2 cellular contexts compared by ENCODE assay signal in the genomic region with DNA sequence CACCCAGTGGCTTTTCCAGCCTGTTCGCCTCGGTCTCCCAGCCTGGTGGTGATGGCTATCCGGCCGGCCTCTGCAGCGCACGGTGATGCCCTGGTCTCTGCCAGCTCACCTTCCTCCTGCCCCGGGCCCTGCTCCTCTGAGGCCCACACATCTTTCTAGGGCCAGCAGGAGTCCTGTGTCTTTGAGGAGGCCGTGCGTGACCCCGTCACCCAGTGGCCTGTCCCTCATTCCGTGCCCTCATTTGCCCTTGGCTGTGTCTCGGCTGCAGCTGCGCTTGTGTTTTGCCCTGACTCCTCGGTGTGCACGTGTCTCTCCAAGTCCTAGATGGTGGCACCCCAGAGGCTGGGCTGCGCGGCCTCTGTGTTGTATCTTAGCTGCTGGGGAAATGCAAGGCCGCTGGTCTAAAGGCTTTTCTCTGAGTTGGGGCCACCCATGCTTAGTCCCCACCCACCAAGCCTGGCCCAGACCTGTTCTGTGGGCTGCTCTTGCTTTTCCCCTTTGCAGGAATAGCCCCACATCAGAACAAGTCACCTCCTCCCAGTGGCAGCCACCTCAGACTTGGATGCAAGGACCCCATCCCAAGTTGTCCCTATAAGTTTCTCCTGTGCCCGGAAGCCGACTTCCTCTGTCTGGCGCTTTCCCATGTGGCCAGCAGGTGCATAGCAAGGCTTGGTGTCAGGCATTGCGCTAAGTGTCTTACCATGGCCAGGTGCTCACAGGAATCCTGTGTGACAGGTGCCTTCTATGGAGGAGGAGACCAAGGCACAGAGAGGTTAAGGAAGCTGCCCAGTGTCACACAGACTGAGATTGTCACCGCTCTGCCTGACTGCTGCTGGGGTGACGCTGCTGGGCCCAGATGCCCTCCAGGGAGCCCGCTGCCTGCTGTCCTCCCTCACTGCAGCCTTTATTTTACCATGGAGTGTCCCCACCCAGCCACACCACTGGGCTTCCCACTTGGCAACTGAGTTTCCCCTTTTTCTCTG.
TF ChIP-seq lines count a peak whose summit lies in the region.

No MANE protein-coding gene starts in this region.

TF ChIP-seq in SK-N-SH, 30 proteins besides CTCF, POLR2A, EP300 and RAD21 (continued from another document):
- TF ChIP-seq, protein P1, sequence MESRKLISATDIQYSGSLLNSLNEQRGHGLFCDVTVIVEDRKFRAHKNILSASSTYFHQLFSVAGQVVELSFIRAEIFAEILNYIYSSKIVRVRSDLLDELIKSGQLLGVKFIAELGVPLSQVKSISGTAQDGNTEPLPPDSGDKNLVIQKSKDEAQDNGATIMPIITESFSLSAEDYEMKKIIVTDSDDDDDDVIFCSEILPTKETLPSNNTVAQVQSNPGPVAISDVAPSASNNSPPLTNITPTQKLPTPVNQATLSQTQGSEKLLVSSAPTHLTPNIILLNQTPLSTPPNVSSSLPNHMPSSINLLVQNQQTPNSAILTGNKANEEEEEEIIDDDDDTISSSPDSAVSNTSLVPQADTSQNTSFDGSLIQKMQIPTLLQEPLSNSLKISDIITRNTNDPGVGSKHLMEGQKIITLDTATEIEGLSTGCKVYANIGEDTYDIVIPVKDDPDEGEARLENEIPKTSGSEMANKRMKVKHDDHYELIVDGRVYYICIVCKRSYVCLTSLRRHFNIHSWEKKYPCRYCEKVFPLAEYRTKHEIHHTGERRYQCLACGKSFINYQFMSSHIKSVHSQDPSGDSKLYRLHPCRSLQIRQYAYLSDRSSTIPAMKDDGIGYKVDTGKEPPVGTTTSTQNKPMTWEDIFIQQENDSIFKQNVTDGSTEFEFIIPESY (IDR thresholded peaks at IDR 0.05; ENCODE audit: borderline replicate concordance, low read depth): no peak
- TF ChIP-seq SIN3A (IDR thresholded peaks at IDR 0.05; ENCODE audit: borderline replicate concordance, low read depth, low read length) (no peak), GATA2 (CRISPR knock-in tag; IDR thresholded peaks at IDR 0.05) (no peak), TCF12 (IDR thresholded peaks at IDR 0.05) (no peak), GABPA (IDR thresholded peaks at IDR 0.05; ENCODE audit: low read depth) (no peak), TEAD4 (IDR thresholded peaks at IDR 0.05; ENCODE audit: borderline replicate concordance, insufficient read depth) (no peak), YY1 (IDR thresholded peaks at IDR 0.05; ENCODE audit: low read depth) (no peak), CHD2 (IDR thresholded peaks at IDR 0.05; ENCODE audit: low read length, partially characterized antibody) (no peak), RXRA (IDR thresholded peaks at IDR 0.05; ENCODE audit: borderline replicate concordance, low read depth) (no peak), FOSL2 (IDR thresholded peaks at IDR 0.05; ENCODE audit: borderline replicate concordance, low read depth) (no peak), FOXM1 (IDR thresholded peaks at IDR 0.05; ENCODE audit: low read depth) (no peak)
- TF ChIP-seq, protein P2, sequence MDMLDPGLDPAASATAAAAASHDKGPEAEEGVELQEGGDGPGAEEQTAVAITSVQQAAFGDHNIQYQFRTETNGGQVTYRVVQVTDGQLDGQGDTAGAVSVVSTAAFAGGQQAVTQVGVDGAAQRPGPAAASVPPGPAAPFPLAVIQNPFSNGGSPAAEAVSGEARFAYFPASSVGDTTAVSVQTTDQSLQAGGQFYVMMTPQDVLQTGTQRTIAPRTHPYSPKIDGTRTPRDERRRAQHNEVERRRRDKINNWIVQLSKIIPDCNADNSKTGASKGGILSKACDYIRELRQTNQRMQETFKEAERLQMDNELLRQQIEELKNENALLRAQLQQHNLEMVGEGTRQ (IDR thresholded peaks at IDR 0.05; ENCODE audit: borderline replicate concordance, low read depth, low read length): no peak
- TF ChIP-seq, protein P3, sequence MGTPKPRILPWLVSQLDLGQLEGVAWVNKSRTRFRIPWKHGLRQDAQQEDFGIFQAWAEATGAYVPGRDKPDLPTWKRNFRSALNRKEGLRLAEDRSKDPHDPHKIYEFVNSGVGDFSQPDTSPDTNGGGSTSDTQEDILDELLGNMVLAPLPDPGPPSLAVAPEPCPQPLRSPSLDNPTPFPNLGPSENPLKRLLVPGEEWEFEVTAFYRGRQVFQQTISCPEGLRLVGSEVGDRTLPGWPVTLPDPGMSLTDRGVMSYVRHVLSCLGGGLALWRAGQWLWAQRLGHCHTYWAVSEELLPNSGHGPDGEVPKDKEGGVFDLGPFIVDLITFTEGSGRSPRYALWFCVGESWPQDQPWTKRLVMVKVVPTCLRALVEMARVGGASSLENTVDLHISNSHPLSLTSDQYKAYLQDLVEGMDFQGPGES (IDR thresholded peaks at IDR 0.05; ENCODE audit: low read depth, low read length): no peak

TF ChIP-seq in SK-N-SH treated with all-trans-retinoic acid at 6 μM for 48 hours, 23 proteins besides CTCF, POLR2A, EP300 and RAD21 (continued from another document):
- TF ChIP-seq, protein P4, sequence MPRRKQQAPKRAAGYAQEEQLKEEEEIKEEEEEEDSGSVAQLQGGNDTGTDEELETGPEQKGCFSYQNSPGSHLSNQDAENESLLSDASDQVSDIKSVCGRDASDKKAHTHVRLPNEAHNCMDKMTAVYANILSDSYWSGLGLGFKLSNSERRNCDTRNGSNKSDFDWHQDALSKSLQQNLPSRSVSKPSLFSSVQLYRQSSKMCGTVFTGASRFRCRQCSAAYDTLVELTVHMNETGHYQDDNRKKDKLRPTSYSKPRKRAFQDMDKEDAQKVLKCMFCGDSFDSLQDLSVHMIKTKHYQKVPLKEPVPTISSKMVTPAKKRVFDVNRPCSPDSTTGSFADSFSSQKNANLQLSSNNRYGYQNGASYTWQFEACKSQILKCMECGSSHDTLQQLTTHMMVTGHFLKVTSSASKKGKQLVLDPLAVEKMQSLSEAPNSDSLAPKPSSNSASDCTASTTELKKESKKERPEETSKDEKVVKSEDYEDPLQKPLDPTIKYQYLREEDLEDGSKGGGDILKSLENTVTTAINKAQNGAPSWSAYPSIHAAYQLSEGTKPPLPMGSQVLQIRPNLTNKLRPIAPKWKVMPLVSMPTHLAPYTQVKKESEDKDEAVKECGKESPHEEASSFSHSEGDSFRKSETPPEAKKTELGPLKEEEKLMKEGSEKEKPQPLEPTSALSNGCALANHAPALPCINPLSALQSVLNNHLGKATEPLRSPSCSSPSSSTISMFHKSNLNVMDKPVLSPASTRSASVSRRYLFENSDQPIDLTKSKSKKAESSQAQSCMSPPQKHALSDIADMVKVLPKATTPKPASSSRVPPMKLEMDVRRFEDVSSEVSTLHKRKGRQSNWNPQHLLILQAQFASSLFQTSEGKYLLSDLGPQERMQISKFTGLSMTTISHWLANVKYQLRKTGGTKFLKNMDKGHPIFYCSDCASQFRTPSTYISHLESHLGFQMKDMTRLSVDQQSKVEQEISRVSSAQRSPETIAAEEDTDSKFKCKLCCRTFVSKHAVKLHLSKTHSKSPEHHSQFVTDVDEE (CRISPR knock-in tag; IDR thresholded peaks at IDR 0.05): no peak
- TF ChIP-seq SNAI2 (CRISPR knock-in tag; IDR thresholded peaks at IDR 0.05) (no peak), ZFP30 (CRISPR knock-in tag; IDR thresholded peaks at IDR 0.05) (no peak), OSR1 (CRISPR knock-in tag; IDR thresholded peaks at IDR 0.05) (no peak), ZNF565 (CRISPR knock-in tag; conservative IDR thresholded peaks at IDR 0.05; ENCODE audit: low read depth) (no peak)
